ENCODE assay signal across 8 cellular contexts in the genomic region with DNA sequence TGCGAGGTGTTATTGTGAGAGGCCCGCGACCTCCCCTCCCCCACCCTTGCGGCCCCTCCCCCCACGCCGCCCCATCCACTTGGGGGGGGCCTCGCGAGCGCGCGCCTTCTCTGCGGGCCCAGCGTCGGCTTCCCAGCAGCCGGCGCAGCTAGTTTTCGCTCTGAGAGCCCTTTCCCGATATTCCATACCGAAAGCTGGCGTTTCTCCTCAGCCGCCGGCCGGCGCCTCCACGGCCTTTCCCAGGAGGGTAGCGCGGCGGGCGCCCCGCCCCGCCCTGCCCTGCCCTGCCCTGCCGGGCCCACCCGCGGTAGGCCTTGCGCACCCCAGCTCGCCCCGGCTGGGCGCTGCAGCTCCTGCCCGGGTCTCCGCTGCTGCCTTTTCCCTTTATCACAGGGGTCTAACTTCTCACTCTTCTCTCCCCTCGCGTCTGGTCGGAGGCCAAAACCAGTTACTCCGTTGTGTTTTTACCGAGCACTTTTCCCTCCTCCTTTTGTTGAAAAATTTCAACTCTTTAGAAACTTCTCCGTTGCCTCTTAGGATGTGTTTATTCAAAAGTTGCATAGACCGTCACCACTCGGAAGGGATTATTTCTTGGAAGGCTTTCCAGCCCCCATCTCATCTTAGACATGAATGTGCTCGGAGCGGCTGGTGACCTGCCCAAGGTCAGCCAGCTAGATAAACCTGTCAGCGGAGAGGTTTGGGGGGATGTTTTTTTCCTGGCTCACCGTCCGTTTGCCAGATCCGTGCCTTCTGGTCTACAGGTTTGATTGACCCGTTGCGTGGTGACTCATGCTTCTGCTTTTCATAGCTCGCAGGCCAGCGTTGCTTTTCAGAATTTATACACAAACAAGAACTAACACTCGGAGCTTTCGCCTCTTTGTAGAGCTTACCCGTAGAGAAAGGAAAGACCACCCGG. TPM values are rescaled to one million over a fixed set of nuclear protein-coding genes. Genes with fewer than 3 reads are reported as not detected.
A peak's percentile ranks its signal among the peaks of the same experiment; 100 is the strongest.
DNase-seq lines count a peak whose midpoint lies in the region; ATAC-seq and TF ChIP-seq lines count a peak whose summit lies in the region.

No MANE protein-coding gene starts in this region.

- no peaks in the 10 kb centered on the region for H3K9me3 ChIP-seq in esophagus (ENCODE audit: control insufficient read depth in 2 of 2, insufficient read depth in 1 of 2, low read depth in 1 of 2, low read length in 1 of 2)
- no peaks in the 10 kb centered on the region for H3K9me3 ChIP-seq in mucosa of descending colon

- H3K4me3 ChIP-seq in esophagus (ENCODE audit: low read depth in 1 of 2, low read length in 2 of 2) (peak overlapping the region; percentile 85 to 89), mucosa of descending colon (peak overlapping the region; percentile 52)

- H3K4me1 ChIP-seq in esophagus (ENCODE audit: control insufficient read depth in 2 of 2, insufficient read depth in 2 of 2, low read length in 1 of 2) (peaks cover 0 to 2% of the 10 kb centered on the region in 2 donors), mucosa of descending colon (ENCODE audit: low read depth) (peaks cover 24% of the 10 kb centered on the region)

- H3K36me3 ChIP-seq in esophagus (ENCODE audit: control insufficient read depth in 2 of 2, insufficient read depth in 2 of 2, low read length in 1 of 2) (peaks cover 0 to 7% of the 10 kb centered on the region in 2 donors), mucosa of descending colon (ENCODE audit: low read depth) (no peaks in the 10 kb centered on the region)

- peak; percentile 51 for ATAC-seq in GM18517 (IDR thresholded peaks at IDR 0.05; ENCODE audit: unreplicated experiment)
- ATAC-seq in HG02943 (IDR thresholded peaks at IDR 0.05; ENCODE audit: low read depth, unreplicated experiment), result peak; percentile 56
- peak; percentile 78 for ATAC-seq in mucosa of descending colon

- no peaks in the 10 kb centered on the region for H3K27me3 ChIP-seq in esophagus (ENCODE audit: control insufficient read depth in 1 of 2, insufficient read depth in 2 of 2, low read length in 2 of 2)

- H3K36me3 Mint-ChIP-seq in activated T-cell treated with anti-CD3 and anti-CD28 coated beads, Interleukin-2, amount 50 U/mL, for 24 hours (ENCODE audit: low read depth), result peaks cover 49% of the 10 kb centered on the region

- no peak for TF ChIP-seq CTCF in mucosa of descending colon (IDR thresholded peaks at IDR 0.05)

- peaks cover 22% of the 10 kb centered on the region for H3K27me3 Mint-ChIP-seq in activated T-cell treated with anti-CD3 and anti-CD28 coated beads, Interleukin-2, amount 50 U/mL, for 24 hours

- peak overlapping the region; percentile 95 for H3K27ac Mint-ChIP-seq in activated T-cell treated with anti-CD3 and anti-CD28 coated beads, Interleukin-2, amount 50 U/mL, for 24 hours

- DNase-seq in AG08396 (ENCODE audit: low spot score) (peak; percentile 83), NCI-H2171 treated with DMSO at 0.1 percent for 48 hours (lab: John Stamatoyannopoulos, UW) (peak; percentile 55), mucosa of descending colon (peak; percentile 60 to 79 (median 77))
- DNase-seq in activated T-cell treated with anti-CD3 and anti-CD28 coated beads, Interleukin-2, amount 50 U/mL, for 24 hours, result peak; percentile 45

- H3K27ac ChIP-seq in esophagus (ENCODE audit: low read depth in 2 of 2, low read length in 1 of 2) (peak overlapping the region; percentile 96 to 98), temporal lobe (ENCODE audit: low read depth, low read length) (peak overlapping the region; percentile 77)

- H3K9me3 Mint-ChIP-seq in activated T-cell treated with anti-CD3 and anti-CD28 coated beads, Interleukin-2, amount 50 U/mL, for 24 hours, result no peaks in the 10 kb centered on the region

- H3K4me3 Mint-ChIP-seq in activated T-cell treated with anti-CD3 and anti-CD28 coated beads, Interleukin-2, amount 50 U/mL, for 24 hours, result peak overlapping the region; percentile 98

- WGBS in esophagus, 2 donors, result 0% methylated on average over 39 to 62 of the region's 62 CpGs

- peaks cover 45% of the 10 kb centered on the region for H3K4me1 Mint-ChIP-seq in activated T-cell treated with anti-CD3 and anti-CD28 coated beads, Interleukin-2, amount 50 U/mL, for 24 hours (ENCODE audit: low read depth)

- intact Hi-C loops in mucosa of descending colon (cut with DNase I, micrococcal nuclease), result no loop called here

RNA-seq across cellular contexts. Expression of a gene that starts 0.6 kb away (rescaled TPM):
- 10 to 100 TPM; 13.9 to 14.0 TPM for polyA plus RNA-seq in esophagus
- total RNA-seq in mucosa of descending colon (10 to 100 TPM; 67.9 to 72.7 (median 71.9) TPM), temporal lobe (142 TPM)

RNA-seq across cellular contexts. Expression of a gene that starts 33.8 kb away (rescaled TPM):
- polyA plus RNA-seq in esophagus, result 10 to 100 TPM in 1 of 2 donors, 1 to 10 TPM in 1; 8.3 to 11.3 TPM
- total RNA-seq in mucosa of descending colon (10 to 100 TPM; 69.8 to 76.3 (median 71.4) TPM), temporal lobe (11.3 TPM)

RNA-seq across cellular contexts. Expression of a gene that starts 46.5 kb away (rescaled TPM):
- polyA plus RNA-seq in esophagus, result 1 to 10 TPM; 6.4 to 7.0 TPM
- total RNA-seq in mucosa of descending colon (10 to 100 TPM; 28.1 to 55.6 (median 41.8) TPM), temporal lobe (21.6 TPM)

RNA-seq across cellular contexts. Expression of a gene that starts 54.4 kb away (rescaled TPM):
- 1,000 to 10,000 TPM in 1 of 2 donors, 100 to 1,000 TPM in 1; 469 to 1,217 TPM for polyA plus RNA-seq in esophagus
- 1,000 to 10,000 TPM in 1 of 3 donors, 100 to 1,000 TPM in 2; 126 to 3,893 (median 593) TPM for total RNA-seq in mucosa of descending colon
- 13.0 TPM for total RNA-seq in temporal lobe

Comparison
In these comparisons a context has a peak if more than half of its experiments do, and no peak if none do; other contexts are left out.
1. Peak in every context shown above with its lines: DNase-seq, ATAC-seq, H3K4me3 ChIP-seq and H3K27ac ChIP-seq.